Comparison of ENCODE assay signal across 1 cellular context in the genomic region with DNA sequence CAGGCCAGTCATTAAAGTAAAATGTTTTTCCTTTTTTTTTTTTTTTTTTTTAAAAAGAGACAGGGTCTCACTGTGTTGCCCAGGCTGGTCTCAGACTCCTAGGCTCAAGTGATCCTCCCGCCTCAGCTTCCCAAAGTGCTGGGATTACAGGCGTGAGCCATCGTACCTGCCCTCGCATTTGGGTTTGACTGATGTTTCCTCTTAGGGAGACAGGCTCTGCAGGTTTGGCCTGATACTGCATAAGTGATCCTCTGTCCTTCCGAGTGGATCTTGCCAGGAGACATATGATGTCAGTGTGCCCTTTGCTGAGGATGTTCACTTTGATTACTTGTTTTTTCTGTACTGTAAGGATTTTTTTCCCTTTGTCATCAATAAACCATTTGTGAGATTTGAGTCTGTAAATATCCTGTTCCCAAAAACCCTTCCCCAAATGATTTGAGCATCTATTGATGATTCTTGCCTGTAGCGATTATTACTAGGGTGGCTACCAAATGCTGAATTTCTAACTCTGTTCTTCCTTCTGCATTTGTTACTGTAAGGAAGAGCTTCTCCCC.
A peak's percentile ranks its signal among the peaks of the same experiment; 100 is the strongest.
TF ChIP-seq lines count a peak whose summit lies in the region.

No MANE protein-coding gene starts in this region.

TF ChIP-seq in HepG2, 621 proteins besides CTCF, POLR2A, EP300 and RAD21:
- peak; percentile 51 to 66; a peak in 3 of 4 replicates for TF ChIP-seq MAFK (conservative IDR thresholded peaks at IDR 0.05 in 1 of 2, IDR thresholded peaks at IDR 0.05 in 1 of 2; ENCODE audit: low read length in 2 of 2)
- peak; percentile 72 for TF ChIP-seq MAFF (IDR thresholded peaks at IDR 0.05; ENCODE audit: low read depth, low read length)
- TF ChIP-seq, protein P1, sequence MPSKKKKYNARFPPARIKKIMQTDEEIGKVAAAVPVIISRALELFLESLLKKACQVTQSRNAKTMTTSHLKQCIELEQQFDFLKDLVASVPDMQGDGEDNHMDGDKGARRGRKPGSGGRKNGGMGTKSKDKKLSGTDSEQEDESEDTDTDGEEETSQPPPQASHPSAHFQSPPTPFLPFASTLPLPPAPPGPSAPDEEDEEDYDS (CRISPR knock-in tag; IDR thresholded peaks at IDR 0.05), result no peak
